In genomic region chr5:160008877-160009590, GRCh38 we compare ENCODE assay signal across 8 cellular contexts. TPM values are rescaled to one million over a fixed set of nuclear protein-coding genes. Genes with fewer than 3 reads are reported as not detected.
DNase-seq lines count a peak whose midpoint lies in the region; ATAC-seq and TF ChIP-seq lines count a peak whose summit lies in the region.

TTC1 (plus strand) TSS chr5:160009139; CDS start chr5:160010529, 1,390 bp downstream.

- peaks cover 34% of the 10 kb centered on the region for H3K36me3 Mint-ChIP-seq in effector memory CD8-positive, alpha-beta T cell (ENCODE audit: insufficient read depth)

- TF ChIP-seq CTCF in GM20000 (IDR thresholded peaks at IDR 0.05; ENCODE audit: extremely low read depth, missing control alignments): no peak

- H3K4me3 Mint-ChIP-seq in effector memory CD8-positive, alpha-beta T cell: peak within 1 kb of the TSS; percentile 92 to 99

- H3K27ac Mint-ChIP-seq in effector memory CD8-positive, alpha-beta T cell: peak within 1 kb of the TSS; percentile 97 to 98

- peaks cover 22 to 28% of the 10 kb centered on the region in 2 donors for H3K4me1 Mint-ChIP-seq in effector memory CD8-positive, alpha-beta T cell (ENCODE audit: low read depth in 2 of 2)

- DNase-seq in COLO668 (lab: John Stamatoyannopoulos, UW; ENCODE audit: unreplicated experiment) (peak; percentile 90), GM20000 (ENCODE audit: low spot score) (peak; percentile 90), HT-29 (ENCODE audit: low spot score) (peak; percentile 99), NOMO-1 (lab: John Stamatoyannopoulos, UW; ENCODE audit: unreplicated experiment in 2 of 2) (peak; percentile 92 to 97), medulla oblongata (ENCODE audit: extremely low spot score) (peak; percentile 100)
- peak; percentile 90 to 95 (median 91) for DNase-seq in effector memory CD8-positive, alpha-beta T cell
- DNase-seq in stimulated activated CD8-positive, alpha-beta memory T cell treated with anti-CD3 and anti-CD28 coated beads, Interleukin-12 subunit alpha, Interleukin-12 subunit beta, amount 100 ng/mL, for 1 hour (ENCODE audit: low read depth): peak; percentile 92

- H3K27me3 Mint-ChIP-seq in effector memory CD8-positive, alpha-beta T cell: no peaks in the 10 kb centered on the region

- POLR2A ChIA-PET in activated CD8-positive, alpha-beta memory T cell treated with anti-CD3 and anti-CD28 coated beads for 36 hours (lab: Charles Lee): interaction anchor here (1.0 kb wide), 1 partner anchor 410 kb away, joined by 9 read pairs; the partner anchor contains the start of gene SLU7

- no peaks in the 10 kb centered on the region for H3K9me3 Mint-ChIP-seq in effector memory CD8-positive, alpha-beta T cell

- ATAC-seq in effector memory CD8-positive, alpha-beta T cell (replicated peaks): peak; percentile 99

- CTCF ChIA-PET in activated CD8-positive, alpha-beta memory T cell treated with anti-CD3 and anti-CD28 coated beads for 36 hours (lab: Charles Lee): interaction anchor here (0.5 to 1.6 kb wide), 4 partner anchors 13 to 244 kb away, joined by 3 to 8 read pairs (median 4); no protein-coding TSS in a partner anchor

RNA-seq across cellular contexts. Expression of gene TTC1, which starts in this region (rescaled TPM):
- total RNA-seq in HT-29 (2014; rRNA removed; shearing (Covaris generic)): 29.3 and 29.8 TPM in 2 replicates
- 10 to 100 TPM; 68.9 to 71.8 TPM for total RNA-seq in activated CD8-positive, alpha-beta memory T cell treated with anti-CD3 and anti-CD28 coated beads for 36 hours

Comparison
In these comparisons a context has a peak if more than half of its experiments do, and no peak if none do; other contexts are left out.
1. Peak in every context shown above with its lines: DNase-seq and ATAC-seq.